Comparison of ENCODE assay signal across 16 cellular contexts in the genomic region with DNA sequence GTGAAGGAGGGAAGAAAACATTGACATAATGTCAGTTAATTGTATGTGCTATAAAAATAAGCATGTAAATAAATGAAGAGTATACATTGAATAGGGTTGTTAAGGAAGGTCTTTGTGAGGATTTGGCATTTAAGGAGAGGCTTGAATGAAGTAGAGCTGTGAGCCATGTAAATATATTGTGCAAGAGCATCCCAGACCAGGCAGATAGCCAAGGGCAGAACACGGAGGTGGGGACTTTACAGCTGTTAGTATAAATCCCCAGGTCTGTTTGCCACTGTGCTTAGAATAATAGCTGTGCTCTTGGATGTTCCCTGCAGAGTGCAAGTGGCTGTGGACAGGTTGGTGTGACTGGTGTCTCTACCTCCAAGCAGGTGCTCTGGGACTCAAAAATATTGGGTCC.
DNase-seq lines count a peak whose midpoint lies in the region; ATAC-seq, FAIRE-seq and TF ChIP-seq lines count a peak whose summit lies in the region.
"Had no signal": no experiment of that assay in that cellular context is flagged by ENCODE, and none has a peak within 500 bp of the region (broad histone marks: within the 10 kb centered on the region; RNA-seq: fewer than 3 reads in every experiment).

No MANE protein-coding gene starts in this region.

- no peaks in the 10 kb centered on the region for H3F3A ChIP-seq in GM23248 (ENCODE audit: insufficient read depth)

- H3K4me1 ChIP-seq in GM23248 (ENCODE audit: insufficient read depth) (no peaks in the 10 kb centered on the region), right lobe of liver (no peaks in the 10 kb centered on the region)
- H3K4me1 ChIP-seq: stomach had no signal

- H3K27ac ChIP-seq in GM23248, result no peak overlapping the region
- no peak overlapping the region for H3K27ac ChIP-seq in right lobe of liver
- H3K27ac ChIP-seq: cardiac muscle cell, stomach had no signal

- H3K27ac Mint-ChIP-seq in activated T-helper 17 cell treated with anti-CD3 and anti-CD28 coated beads, Interleukin-2, amount 50 U/mL, for 72 hours, result no peak overlapping the region
- H3K27ac Mint-ChIP-seq: activated naive CD4-positive, alpha-beta T cell treated with anti-CD3 and anti-CD28 coated beads, Interleukin-2, amount 10 ng/mL, durations not matched to agents 7 days and 5 days had no signal

- H3K36me3 ChIP-seq in GM23248 (ENCODE audit: low read depth) (no peaks in the 10 kb centered on the region), right lobe of liver (no peaks in the 10 kb centered on the region)
- H3K36me3 ChIP-seq: cardiac muscle cell, stomach had no signal

- TF ChIP-seq POLR2A in right lobe of liver (IDR thresholded peaks at IDR 0.05), result no peak

- H3K27me3 ChIP-seq in GM23248 (replicated peaks; ENCODE audit: insufficient read depth) (no peaks in the 10 kb centered on the region), right lobe of liver (no peaks in the 10 kb centered on the region)
- H3K27me3 ChIP-seq: cardiac muscle cell, stomach had no signal

- no peaks in the 10 kb centered on the region for H3K79me2 ChIP-seq in GM23248 (ENCODE audit: insufficient read depth)

- TF ChIP-seq CTCF in right lobe of liver (IDR thresholded peaks at IDR 0.05), result no peak
- no peak for TF ChIP-seq CTCF in GM10248 (IDR thresholded peaks at IDR 0.05; ENCODE audit: control extremely low read depth, extremely low read depth, low read depth, missing control alignments)

- H4K20me1 ChIP-seq in GM23248 (ENCODE audit: insufficient read depth), result no peaks in the 10 kb centered on the region

- ATAC-seq in right lobe of liver (peak; percentile 90 to 99 (median 95)), GM21786 (IDR thresholded peaks at IDR 0.05; ENCODE audit: unreplicated experiment) (no peak)
- no peak for ATAC-seq in activated T-helper 17 cell treated with anti-CD3 and anti-CD28 coated beads, Interleukin-2, amount 50 U/mL, for 72 hours (replicated peaks)

- peaks cover 16% of the 10 kb centered on the region for H3K27me3 Mint-ChIP-seq in activated T-helper 17 cell treated with anti-CD3 and anti-CD28 coated beads, Interleukin-2, amount 50 U/mL, for 72 hours

- no peak overlapping the region for H2AFZ ChIP-seq in GM23248

- H3K9me3 Mint-ChIP-seq in activated T-helper 17 cell treated with anti-CD3 and anti-CD28 coated beads, Interleukin-2, amount 50 U/mL, for 72 hours, result no peaks in the 10 kb centered on the region
- H3K9me3 Mint-ChIP-seq: activated naive CD4-positive, alpha-beta T cell treated with anti-CD3 and anti-CD28 coated beads, Interleukin-2, amount 10 ng/mL, durations not matched to agents 7 days and 5 days had no signal

- no peak for FAIRE-seq in HTR-8/SVneo (lab: Jason Lieb, UNC)
- FAIRE-seq: islet of Langerhans had no signal

- DNase-seq in GM23248, result peak; percentile 13
- peak; percentile 30 for DNase-seq in NCI-H1092 treated with DMSO at 0.1 percent for 48 hours (lab: John Stamatoyannopoulos, UW)
- DNase-seq in astrocyte of the hippocampus (ENCODE audit: low read depth, low spot score), result peak; percentile 2
- peak in 2 of 3 donors; percentile 43 to 71 for DNase-seq in right lobe of liver
- no peak for DNase-seq in GM10248 (ENCODE audit: extremely low spot score)
- no peak for DNase-seq in HTR-8/SVneo (ENCODE audit: insufficient read length, low spot score)
- DNase-seq: activated CD4-positive, CD25-positive, alpha-beta regulatory T cell; activated naive CD4-positive, alpha-beta T cell treated with anti-CD3 and anti-CD28 coated beads, Interleukin-2, amount 10 ng/mL, durations not matched to agents 7 days and 5 days; NCI-H446 treated with DMSO at 0.1 percent for 48 hours; stimulated activated CD4-positive, alpha-beta T cell treated with anti-CD3 and anti-CD28 coated beads, Interleukin-12 subunit alpha, Interleukin-12 subunit beta, amount 100 ng/mL, for 4 hours; stomach; T-helper 1 cell had no signal

- POLR2A ChIA-PET in GM10248 (lab: Yijun Ruan, JAX), result no interaction called here

- no peaks in the 10 kb centered on the region for H3K4me1 Mint-ChIP-seq in activated T-helper 17 cell treated with anti-CD3 and anti-CD28 coated beads, Interleukin-2, amount 50 U/mL, for 72 hours
- H3K4me1 Mint-ChIP-seq: activated naive CD4-positive, alpha-beta T cell treated with anti-CD3 and anti-CD28 coated beads, Interleukin-2, amount 10 ng/mL, durations not matched to agents 7 days and 5 days had no signal

- no peak overlapping the region for H3K4me3 Mint-ChIP-seq in activated T-helper 17 cell treated with anti-CD3 and anti-CD28 coated beads, Interleukin-2, amount 50 U/mL, for 72 hours
- H3K4me3 Mint-ChIP-seq: activated naive CD4-positive, alpha-beta T cell treated with anti-CD3 and anti-CD28 coated beads, Interleukin-2, amount 10 ng/mL, durations not matched to agents 7 days and 5 days had no signal

- no peaks in the 10 kb centered on the region for H3K9me2 ChIP-seq in GM23248 (ENCODE audit: insufficient read depth)

- no peak overlapping the region for H3K4me2 ChIP-seq in GM23248 (ENCODE audit: unreplicated experiment)

- in situ Hi-C loops in GM23248 (cut with MboI), result no loop called here

- H3K4me3 ChIP-seq in GM23248 (no peak overlapping the region), right lobe of liver (no peak overlapping the region)
- H3K4me3 ChIP-seq: cardiac muscle cell, stomach had no signal

- CTCF ChIA-PET in GM10248 (lab: Yijun Ruan, JAX), result no interaction called here

- no peaks in the 10 kb centered on the region for H3K9me3 ChIP-seq in GM23248 (ENCODE audit: low read depth)
- no peaks in the 10 kb centered on the region for H3K9me3 ChIP-seq in right lobe of liver

- H3K9ac ChIP-seq in GM23248, result no peak overlapping the region

- intact Hi-C loops in right lobe of liver (cut with DNase I), result no loop called here

- no peaks in the 10 kb centered on the region for H3K36me3 Mint-ChIP-seq in activated T-helper 17 cell treated with anti-CD3 and anti-CD28 coated beads, Interleukin-2, amount 50 U/mL, for 72 hours (ENCODE audit: low read depth)
- H3K36me3 Mint-ChIP-seq: activated naive CD4-positive, alpha-beta T cell treated with anti-CD3 and anti-CD28 coated beads, Interleukin-2, amount 10 ng/mL, durations not matched to agents 7 days and 5 days had no signal

- 0% methylated on average over 1 of the region's 1 CpG for WGBS in GM23248 (ENCODE audit: low coverage in 1 of 2, low lambda C conversion rate in 2 of 2, missing lambda C conversion rate in 2 of 2), 2 experiments
- WGBS in right lobe of liver (ENCODE audit: insufficient coverage, low coverage, low lambda C conversion rate, missing lambda C conversion rate), result 14% methylated on average over 1 of the region's 1 CpG

Comparison
In these comparisons a context has a peak if more than half of its experiments do, and no peak if none do; other contexts are left out.
1. DNase-seq: peak in GM23248 (single experiment), NCI-H1092 treated with DMSO at 0.1 percent for 48 hours (single experiment), astrocyte of the hippocampus (single experiment) and right lobe of liver (2 of 3); none in GM10248 (single experiment) and HTR-8/SVneo (single experiment).
2. ATAC-seq: peak in right lobe of liver (4 of 4); none in GM21786 (single experiment) and activated T-helper 17 cell treated with anti-CD3 and anti-CD28 coated beads, Interleukin-2, amount 50 U/mL, for 72 hours (single experiment).